ENCODE assay signal across 24 cellular contexts in genomic region chr20:4445780-4446179, GRCh38.
"Had no signal": no experiment of that assay in that cellular context is flagged by ENCODE, and none has a peak within 500 bp of the region (broad histone marks: within the 10 kb centered on the region; RNA-seq: fewer than 3 reads in every experiment).

No MANE protein-coding gene starts in this region.

- H3K27me3 ChIP-seq: brain microvascular endothelial cell, heart right ventricle, left lung, right atrium auricular region, suprapubic skin, vagina had no signal

- DNase-seq: activated CD4-positive, alpha-beta T cell treated with anti-CD3 and anti-CD28 coated beads for 1 hour; activated CD8-positive, alpha-beta memory T cell treated with anti-CD3 and anti-CD28 coated beads for 24 hours; activated gamma-delta T cell; activated T-cell treated with anti-CD3 and anti-CD28 coated beads, Interleukin-2, amount 50 U/mL, for 72 hours; brain microvascular endothelial cell; central memory CD4-positive, alpha-beta T cell; dorsolateral prefrontal cortex; endodermal cell; heart right ventricle; left lung; mammary epithelial cell; midbrain; small intestine; stimulated activated CD4-positive, alpha-beta T cell treated with anti-CD3 and anti-CD28 coated beads, Interleukin-4, amount 100 ng/mL, for 1 hour; stimulated activated naive CD8-positive, alpha-beta T cell treated with anti-CD3 and anti-CD28 coated beads, Interleukin-15, amount 100 ng/mL, for 72 hours; trophoblast cell; WERI-Rb-1 had no signal

- H3K36me3 Mint-ChIP-seq: activated naive CD4-positive, alpha-beta T cell treated with anti-CD3 and anti-CD28 coated beads, Interleukin-2, amount 50 U/mL, for 24 hours had no signal

- ATAC-seq: activated T-cell treated with anti-CD3 and anti-CD28 coated beads, Interleukin-2, amount 50 U/mL, for 72 hours; heart right ventricle; left lung; stimulated activated naive CD8-positive, alpha-beta T cell treated with anti-CD3 and anti-CD28 coated beads, Interleukin-15, amount 100 ng/mL, for 72 hours had no signal

- H3K9me3 ChIP-seq: heart right ventricle, prostate gland, suprapubic skin, vagina had no signal

- H3K27ac ChIP-seq: brain microvascular endothelial cell, heart right ventricle, left lung, prostate gland, right atrium auricular region, suprapubic skin, vagina, WERI-Rb-1 had no signal

- H3K27ac Mint-ChIP-seq: activated naive CD4-positive, alpha-beta T cell treated with anti-CD3 and anti-CD28 coated beads, Interleukin-2, amount 50 U/mL, for 24 hours; activated T-cell treated with anti-CD3 and anti-CD28 coated beads, Interleukin-2, amount 50 U/mL, for 72 hours; endodermal cell; stimulated activated naive CD8-positive, alpha-beta T cell treated with anti-CD3 and anti-CD28 coated beads, Interleukin-15, amount 100 ng/mL, for 72 hours; T-helper 1 cell treated with Interleukin-12 subunit alpha and Interleukin-12 subunit beta and Interleukin-4 antibody, amounts not matched to agents 30 μg/mL and 1 μg/mL, for 36 hours had no signal

- H3K9me3 Mint-ChIP-seq: activated naive CD4-positive, alpha-beta T cell treated with anti-CD3 and anti-CD28 coated beads, Interleukin-2, amount 50 U/mL, for 24 hours; activated T-cell treated with anti-CD3 and anti-CD28 coated beads, Interleukin-2, amount 50 U/mL, for 72 hours; neural crest cell; stimulated activated naive CD8-positive, alpha-beta T cell treated with anti-CD3 and anti-CD28 coated beads, Interleukin-15, amount 100 ng/mL, for 72 hours; T-helper 1 cell treated with Interleukin-12 subunit alpha and Interleukin-12 subunit beta and Interleukin-4 antibody, amounts not matched to agents 30 μg/mL and 1 μg/mL, for 36 hours had no signal

- H3K4me3 ChIP-seq: dorsolateral prefrontal cortex, heart right ventricle, left lung, prostate gland, right atrium auricular region, suprapubic skin, vagina had no signal

- H3K4me1 ChIP-seq: heart right ventricle, prostate gland, right atrium auricular region, suprapubic skin had no signal

- H3K4me3 Mint-ChIP-seq: activated naive CD4-positive, alpha-beta T cell treated with anti-CD3 and anti-CD28 coated beads, Interleukin-2, amount 50 U/mL, for 24 hours; activated T-cell treated with anti-CD3 and anti-CD28 coated beads, Interleukin-2, amount 50 U/mL, for 72 hours; endodermal cell; neural crest cell; stimulated activated naive CD8-positive, alpha-beta T cell treated with anti-CD3 and anti-CD28 coated beads, Interleukin-15, amount 100 ng/mL, for 72 hours; T-helper 1 cell treated with Interleukin-12 subunit alpha and Interleukin-12 subunit beta and Interleukin-4 antibody, amounts not matched to agents 30 μg/mL and 1 μg/mL, for 36 hours had no signal

- H3K4me1 Mint-ChIP-seq: activated naive CD4-positive, alpha-beta T cell treated with anti-CD3 and anti-CD28 coated beads, Interleukin-2, amount 50 U/mL, for 24 hours; endodermal cell; neural crest cell; stimulated activated naive CD8-positive, alpha-beta T cell treated with anti-CD3 and anti-CD28 coated beads, Interleukin-15, amount 100 ng/mL, for 72 hours had no signal

- H3K36me3 ChIP-seq: brain microvascular endothelial cell, heart right ventricle, left lung, prostate gland, right atrium auricular region, suprapubic skin, vagina, WERI-Rb-1 had no signal
